8 cellular contexts compared by ENCODE assay signal in genomic region chr19:2944775-2945574, GRCh38. TPM values are rescaled to one million over a fixed set of nuclear protein-coding genes. Genes with fewer than 3 reads are reported as not detected.
DNase-seq lines count a peak whose midpoint lies in the region; ATAC-seq and TF ChIP-seq lines count a peak whose summit lies in the region.

TSS of gene ZNF77 (minus strand) at chr19:2944971. CDS start at chr19:2944840, 131 bp downstream.

- peaks cover 11% of the 10 kb centered on the region for H3K9me3 Mint-ChIP-seq in progenitor cell of endocrine pancreas (ENCODE audit: low read depth)

- peaks cover 24% of the 10 kb centered on the region for H3K4me1 Mint-ChIP-seq in T-helper 17 cell
- H3K4me1 Mint-ChIP-seq in progenitor cell of endocrine pancreas (ENCODE audit: low read depth): peaks cover 23% of the 10 kb centered on the region

- H3K4me3 Mint-ChIP-seq in T-helper 17 cell (peak within 1 kb of the TSS; percentile 94), progenitor cell of endocrine pancreas (ENCODE audit: low read depth) (peak within 1 kb of the TSS; percentile 84)

- no peaks in the 10 kb centered on the region for H3K9me3 ChIP-seq in T-helper 17 cell (ENCODE audit: control insufficient read depth, low read length, poor library complexity, severe bottlenecking)

- TF ChIP-seq CTCF in GM13976 (IDR thresholded peaks at IDR 0.05; ENCODE audit: borderline replicate concordance, control extremely low read depth, extremely low read depth, insufficient read depth, missing control alignments) (no peak), progenitor cell of endocrine pancreas (IDR thresholded peaks at IDR 0.05; ENCODE audit: unreplicated experiment) (no peak)

- intact Hi-C loops in left ventricle myocardium superior (cut with micrococcal nuclease): no loop called here

- H3K36me3 Mint-ChIP-seq in T-helper 17 cell (ENCODE audit: low read depth) (no peaks in the 10 kb centered on the region), progenitor cell of endocrine pancreas (ENCODE audit: insufficient read depth) (peaks cover 23% of the 10 kb centered on the region)

- in situ Hi-C loops in GM13976 (cut with MboI; ENCODE audit: low sequenced_read_pairs, unreplicated experiment): no loop called here

- peak; percentile 96 for ATAC-seq in HG02852 (IDR thresholded peaks at IDR 0.05; ENCODE audit: unreplicated experiment)
- ATAC-seq in T-helper 17 cell: peak; percentile 98
- ATAC-seq in left ventricle myocardium superior: peak; percentile 99

- H3K27ac Mint-ChIP-seq in T-helper 17 cell (peak within 1 kb of the TSS; percentile 89), progenitor cell of endocrine pancreas (peak within 1 kb of the TSS; percentile 95)

- H3K27me3 Mint-ChIP-seq in T-helper 17 cell: no peaks in the 10 kb centered on the region
- H3K27me3 Mint-ChIP-seq in progenitor cell of endocrine pancreas: no peaks in the 10 kb centered on the region

- DNase-seq in GM13976 (ENCODE audit: low spot score) (peak; percentile 100), NCI-H146 treated with DMSO at 0.1 percent for 48 hours (lab: John Stamatoyannopoulos, UW; ENCODE audit: unreplicated experiment) (peak; percentile 94), T-helper 17 cell (peak; percentile 91 to 96 (median 95)), anterior cingulate cortex (lab: John Stamatoyannopoulos, UW) (peak; percentile 86 to 99 (median 97)), left ventricle myocardium superior (peak; percentile 99), progenitor cell of endocrine pancreas (ENCODE audit: low spot score, unreplicated experiment) (peak; percentile 92), ureter (ENCODE audit: low spot score) (peak; percentile 100)

RNA-seq across cellular contexts. Expression of gene ZNF77, which starts in this region (rescaled TPM):
- total RNA-seq in T-helper 17 cell: 1 to 10 TPM; 2.7 to 3.0 TPM
- total RNA-seq in left ventricle myocardium superior: 2.2 TPM
- 6.3 and 7.1 TPM in 2 replicates for total RNA-seq in progenitor cell of endocrine pancreas
- total RNA-seq in ureter: 6.6 TPM

Comparison
In these comparisons a context has a peak if more than half of its experiments do, and no peak if none do; other contexts are left out.
1. Peak in every context shown above with its lines: DNase-seq and ATAC-seq.